In the genomic region with DNA sequence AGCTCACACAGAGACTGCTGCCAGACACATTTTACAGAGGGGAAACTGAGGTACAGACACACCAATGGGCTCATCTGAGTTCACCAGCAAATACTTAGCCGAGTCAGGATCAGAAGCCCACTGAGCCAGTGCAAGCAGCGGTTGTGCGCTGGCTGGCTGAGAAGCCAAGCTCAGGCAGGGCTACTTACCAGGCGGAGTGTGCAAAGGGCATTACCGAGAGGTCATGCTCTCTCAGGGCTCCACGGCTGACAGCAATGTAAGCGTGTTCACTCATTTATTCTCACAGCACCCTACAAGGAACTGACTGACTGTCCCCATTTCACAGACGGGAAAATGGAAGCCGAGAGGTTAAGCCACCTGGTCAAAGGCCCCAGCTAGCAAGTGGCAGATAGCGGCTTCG, we compare ENCODE assay signal across 17 cellular contexts.
"Had no signal": no experiment of that assay in that cellular context is flagged by ENCODE, and none has a peak within 500 bp of the region (broad histone marks: within the 10 kb centered on the region; RNA-seq: fewer than 3 reads in every experiment).

No MANE protein-coding gene starts in this region.

- DNase-seq: activated CD4-positive, alpha-beta T cell treated with anti-CD3 and anti-CD28 coated beads, Interleukin-2, amount 50 U/mL, for 4 hours; activated naive CD4-positive, alpha-beta T cell treated with Interleukin-2 at 50 U/mL for 16 hours; activated T-cell treated with anti-CD3 and anti-CD28 coated beads for 4 hours; anterior cingulate cortex; foreskin keratinocyte; head of caudate nucleus; left colon; naive thymus-derived CD8-positive, alpha-beta T cell; stimulated activated naive CD8-positive, alpha-beta T cell treated with anti-CD3 and anti-CD28 coated beads, Interleukin-15, Interleukin-2, amounts not matched to agents 100 U/mL and 50 U/mL, for 24 hours; SW 1271; testis had no signal

- H3K9me3 Mint-ChIP-seq: naive thymus-derived CD8-positive, alpha-beta T cell had no signal

- H3K27ac ChIP-seq: foreskin keratinocyte, neutrophil, SJSA1 had no signal

- H3K4me3 ChIP-seq: SJSA1, testis had no signal

- H3K27me3 Mint-ChIP-seq: naive thymus-derived CD8-positive, alpha-beta T cell had no signal

- FAIRE-seq: colon, islet of Langerhans, small intestine had no signal

- ATAC-seq: activated CD4-positive, CD25-positive, alpha-beta regulatory T cell treated with anti-CD3 and anti-CD28 coated beads, Interleukin-2, amount 50 U/mL, for 24 hours; foreskin keratinocyte; left colon; naive thymus-derived CD8-positive, alpha-beta T cell; stimulated activated naive CD8-positive, alpha-beta T cell treated with anti-CD3 and anti-CD28 coated beads, Interleukin-15, Interleukin-2, amounts not matched to agents 100 U/mL and 50 U/mL, for 24 hours had no signal

- H3K4me1 ChIP-seq: foreskin keratinocyte, SJSA1 had no signal

- H3K4me3 Mint-ChIP-seq: naive thymus-derived CD8-positive, alpha-beta T cell had no signal

- H3K9me3 ChIP-seq: neutrophil, SJSA1, testis had no signal

- H3K27me3 ChIP-seq: foreskin keratinocyte, neutrophil, SJSA1, testis had no signal
